8 cellular contexts compared by ENCODE assay signal in genomic region chr2:61018798-61019197, GRCh38. TPM values are rescaled to one million over a fixed set of nuclear protein-coding genes. Genes with fewer than 3 reads are reported as not detected.
DNase-seq lines count a peak whose midpoint lies in the region; ATAC-seq and TF ChIP-seq lines count a peak whose summit lies in the region.

No MANE protein-coding gene starts in this region.

- no peaks in the 10 kb centered on the region for H3K27me3 Mint-ChIP-seq in activated CD8-positive, alpha-beta T cell treated with anti-CD3 and anti-CD28 coated beads for 36 hours
- no peaks in the 10 kb centered on the region for H3K27me3 Mint-ChIP-seq in stimulated activated naive CD8-positive, alpha-beta T cell treated with anti-CD3 and anti-CD28 coated beads, Interleukin-15, amount 100 ng/mL, for 72 hours

- H3K4me3 Mint-ChIP-seq in activated CD8-positive, alpha-beta T cell treated with anti-CD3 and anti-CD28 coated beads for 36 hours, result peak overlapping the region; percentile 97
- peak overlapping the region; percentile 93 to 99 for H3K4me3 Mint-ChIP-seq in stimulated activated naive CD8-positive, alpha-beta T cell treated with anti-CD3 and anti-CD28 coated beads, Interleukin-15, amount 100 ng/mL, for 72 hours

- H3K27ac Mint-ChIP-seq in activated CD8-positive, alpha-beta T cell treated with anti-CD3 and anti-CD28 coated beads for 36 hours, result peak overlapping the region; percentile 98
- no peak overlapping the region for H3K27ac Mint-ChIP-seq in stimulated activated naive CD8-positive, alpha-beta T cell treated with anti-CD3 and anti-CD28 coated beads, Interleukin-15, amount 100 ng/mL, for 72 hours

- no peak overlapping the region for H2AFZ ChIP-seq in SK-N-SH (ENCODE audit: low read depth)

- H3K4me1 ChIP-seq in SK-N-SH (ENCODE audit: control insufficient read depth in 1 of 2, insufficient read depth in 2 of 2, low read depth in 1 of 2, low read length in 1 of 2) (peaks cover 0 to 4% of the 10 kb centered on the region in 2 experiments; a peak in 1 of 4 replicates), iPS-15b (ENCODE audit: control insufficient read depth, insufficient read depth, low read length) (no peaks in the 10 kb centered on the region)

- peak overlapping the region; percentile 79 to 95; a peak in 2 of 4 replicates for H3K27ac ChIP-seq in SK-N-SH (ENCODE audit: low read depth in 2 of 2, low read length in 1 of 2)

- H3K9me2 ChIP-seq in SK-N-SH, result no peaks in the 10 kb centered on the region

- H3K27me3 ChIP-seq in SK-N-SH (ENCODE audit: insufficient read depth), result no peaks in the 10 kb centered on the region
- no peaks in the 10 kb centered on the region for H3K27me3 ChIP-seq in iPS-15b (ENCODE audit: control insufficient read depth, insufficient read depth, low read length)

- H3F3A ChIP-seq in SK-N-SH (replicated peaks; ENCODE audit: insufficient read depth), result peaks cover 7% of the 10 kb centered on the region

- H4K20me1 ChIP-seq in SK-N-SH (ENCODE audit: insufficient read depth), result peaks cover 4% of the 10 kb centered on the region; the same call in 1 of the 2 replicates

- H3K4me3 ChIP-seq in SK-N-SH (ENCODE audit: low read depth in 2 of 2, low read length in 1 of 2) (peak overlapping the region; percentile 93 to 95), iPS-15b (ENCODE audit: low read depth, low read length) (peak overlapping the region; percentile 97)

- peaks cover 82% of the 10 kb centered on the region for H3K79me2 ChIP-seq in SK-N-SH (ENCODE audit: insufficient read depth)

- peaks cover 2 to 25% of the 10 kb centered on the region in 2 experiments for H3K36me3 ChIP-seq in SK-N-SH (replicated peaks in 1 of 2; ENCODE audit: control insufficient read depth in 1 of 2, insufficient read depth in 2 of 2, low read length in 1 of 2)
- no peaks in the 10 kb centered on the region for H3K36me3 ChIP-seq in iPS-15b (ENCODE audit: control insufficient read depth, insufficient read depth, low read length)

- POLR2A ChIA-PET in SK-N-SH (lab: Yijun Ruan, JAX), result no interaction called here
- POLR2A ChIA-PET in activated CD8-positive, alpha-beta T cell treated with anti-CD3 and anti-CD28 coated beads for 36 hours (lab: Charles Lee), result no interaction called here

- TF ChIP-seq RAD21 in SK-N-SH (IDR thresholded peaks at IDR 0.05; ENCODE audit: low read length), result no peak

- H3K36me3 Mint-ChIP-seq in activated CD8-positive, alpha-beta T cell treated with anti-CD3 and anti-CD28 coated beads for 36 hours (ENCODE audit: low read depth), result peaks cover 22% of the 10 kb centered on the region

- WGBS in SK-N-SH (ENCODE audit: low lambda C conversion rate), result 17% methylated on average over 6 of the region's 6 CpGs

- H3K9me3 Mint-ChIP-seq in activated CD8-positive, alpha-beta T cell treated with anti-CD3 and anti-CD28 coated beads for 36 hours, result peaks cover 3% of the 10 kb centered on the region
- H3K9me3 Mint-ChIP-seq in stimulated activated naive CD8-positive, alpha-beta T cell treated with anti-CD3 and anti-CD28 coated beads, Interleukin-15, amount 100 ng/mL, for 72 hours, result peaks cover 0 to 10% of the 10 kb centered on the region in 2 donors

- DNase-seq in SK-N-SH (no peak), NCI-H774 (lab: John Stamatoyannopoulos, UW) (no peak), GM19240 (ENCODE audit: insufficient read length, low spot score) (no peak), ecto neural progenitor cell (ENCODE audit: low spot score) (no peak)
- DNase-seq in activated CD8-positive, alpha-beta T cell treated with anti-CD3 and anti-CD28 coated beads for 36 hours, result no peak
- DNase-seq in stimulated activated naive CD8-positive, alpha-beta T cell treated with anti-CD3 and anti-CD28 coated beads, Interleukin-15, amount 100 ng/mL, for 72 hours, result no peak

- TF ChIP-seq CTCF in SK-N-SH (IDR thresholded peaks at IDR 0.05), result no peak
- no peak for TF ChIP-seq CTCF in activated CD8-positive, alpha-beta T cell treated with anti-CD3 and anti-CD28 coated beads for 36 hours (IDR thresholded peaks at IDR 0.05)

- H3K4me1 Mint-ChIP-seq in activated CD8-positive, alpha-beta T cell treated with anti-CD3 and anti-CD28 coated beads for 36 hours (ENCODE audit: low read depth), result peaks cover 31% of the 10 kb centered on the region
- peaks cover 33% of the 10 kb centered on the region for H3K4me1 Mint-ChIP-seq in stimulated activated naive CD8-positive, alpha-beta T cell treated with anti-CD3 and anti-CD28 coated beads, Interleukin-15, amount 100 ng/mL, for 72 hours

- intact Hi-C loops in activated CD8-positive, alpha-beta T cell treated with anti-CD3 and anti-CD28 coated beads for 36 hours (cut with micrococcal nuclease), result no loop called here

- no peak for TF ChIP-seq EP300 in SK-N-SH (IDR thresholded peaks at IDR 0.05; ENCODE audit: borderline replicate concordance in 1 of 2, low read depth in 1 of 2, low read length in 1 of 2)

- H3K9me3 ChIP-seq in SK-N-SH (no peaks in the 10 kb centered on the region), iPS-15b (ENCODE audit: control insufficient read depth, insufficient read depth, low read length) (no peaks in the 10 kb centered on the region)

- H3K9ac ChIP-seq in SK-N-SH, result peak overlapping the region; percentile 81
- no peak overlapping the region for H3K9ac ChIP-seq in iPS-15b (ENCODE audit: low read depth, low read length)

- no peak for ATAC-seq in SK-N-SH treated with all-trans-retinoic acid at 6 μM for 48 hours
- no peak for ATAC-seq in activated CD8-positive, alpha-beta T cell treated with anti-CD3 and anti-CD28 coated beads for 36 hours
- ATAC-seq in stimulated activated naive CD8-positive, alpha-beta T cell treated with anti-CD3 and anti-CD28 coated beads, Interleukin-15, amount 100 ng/mL, for 72 hours, result no peak

- CTCF ChIA-PET in SK-N-SH (lab: Yijun Ruan, JAX), result no interaction called here
- CTCF ChIA-PET in activated CD8-positive, alpha-beta T cell treated with anti-CD3 and anti-CD28 coated beads for 36 hours (lab: Charles Lee), result no interaction called here

- peak overlapping the region; percentile 79 for H3K4me2 ChIP-seq in SK-N-SH

TF ChIP-seq in SK-N-SH, 30 proteins besides CTCF, POLR2A, EP300 and RAD21 (continues in another document):
- TF ChIP-seq RFX5 (IDR thresholded peaks at IDR 0.05; ENCODE audit: low read length) (no peak), FOSL2 (IDR thresholded peaks at IDR 0.05; ENCODE audit: borderline replicate concordance, low read depth) (no peak), NRF1 (IDR thresholded peaks at IDR 0.05; ENCODE audit: low read depth, low read length) (no peak), USF1 (IDR thresholded peaks at IDR 0.05; ENCODE audit: borderline replicate concordance, low read depth) (no peak), FOXM1 (IDR thresholded peaks at IDR 0.05; ENCODE audit: low read depth) (no peak)

TF ChIP-seq in SK-N-SH treated with all-trans-retinoic acid at 6 μM for 48 hours, 23 proteins besides CTCF, POLR2A, EP300 and RAD21:
- TF ChIP-seq ISL1 (CRISPR knock-in tag; IDR thresholded peaks at IDR 0.05) (no peak), ZNF8 (CRISPR knock-in tag; IDR thresholded peaks at IDR 0.05) (no peak)

RNA-seq across cellular contexts. Expression of gene PUS10, which starts 0.7 kb away (rescaled TPM):
- 2.8 and 4.4 TPM in 2 replicates for polyA plus RNA-seq in SK-N-SH (2012; rRNA removed)
- polyA plus RNA-seq in SK-N-SH (2012; cell fraction: cytosol; rRNA removed), result 3.9 and 4.6 TPM in 2 replicates
- 2.9 and 5.2 TPM in 2 replicates for polyA plus RNA-seq in SK-N-SH (2012; cell fraction: nucleus; rRNA removed)
- total RNA-seq in activated CD8-positive, alpha-beta T cell treated with anti-CD3 and anti-CD28 coated beads for 36 hours, result 1 to 10 TPM; 7.9 to 8.7 TPM

RNA-seq across cellular contexts. Expression of gene PEX13, which starts 1.3 kb away (rescaled TPM):
- polyA plus RNA-seq in SK-N-SH (2012; rRNA removed), result 10.3 and 12.4 TPM in 2 replicates
- 12.3 and 13.0 TPM in 2 replicates for polyA plus RNA-seq in SK-N-SH (2012; cell fraction: cytosol; rRNA removed)
- polyA plus RNA-seq in SK-N-SH (2012; cell fraction: nucleus; rRNA removed), result 6.5 and 9.8 TPM in 2 replicates
- total RNA-seq in activated CD8-positive, alpha-beta T cell treated with anti-CD3 and anti-CD28 coated beads for 36 hours, result 10 to 100 TPM; 15.5 to 16.8 TPM

RNA-seq across cellular contexts. Expression of gene SANBR, which starts 46.9 kb away (rescaled TPM):
- 4.3 and 4.7 TPM in 2 replicates for polyA plus RNA-seq in SK-N-SH (2012; rRNA removed)
- 4.9 and 5.4 TPM in 2 replicates for polyA plus RNA-seq in SK-N-SH (2012; cell fraction: cytosol; rRNA removed)
- 6.4 and 9.2 TPM in 2 replicates for polyA plus RNA-seq in SK-N-SH (2012; cell fraction: nucleus; rRNA removed)
- total RNA-seq in activated CD8-positive, alpha-beta T cell treated with anti-CD3 and anti-CD28 coated beads for 36 hours, result 1 to 10 TPM in 1 of 2 experiments, under 1 TPM in 1; 0.97 to 1.3 TPM
